1 cellular context compared by ENCODE assay signal in the genomic region with DNA sequence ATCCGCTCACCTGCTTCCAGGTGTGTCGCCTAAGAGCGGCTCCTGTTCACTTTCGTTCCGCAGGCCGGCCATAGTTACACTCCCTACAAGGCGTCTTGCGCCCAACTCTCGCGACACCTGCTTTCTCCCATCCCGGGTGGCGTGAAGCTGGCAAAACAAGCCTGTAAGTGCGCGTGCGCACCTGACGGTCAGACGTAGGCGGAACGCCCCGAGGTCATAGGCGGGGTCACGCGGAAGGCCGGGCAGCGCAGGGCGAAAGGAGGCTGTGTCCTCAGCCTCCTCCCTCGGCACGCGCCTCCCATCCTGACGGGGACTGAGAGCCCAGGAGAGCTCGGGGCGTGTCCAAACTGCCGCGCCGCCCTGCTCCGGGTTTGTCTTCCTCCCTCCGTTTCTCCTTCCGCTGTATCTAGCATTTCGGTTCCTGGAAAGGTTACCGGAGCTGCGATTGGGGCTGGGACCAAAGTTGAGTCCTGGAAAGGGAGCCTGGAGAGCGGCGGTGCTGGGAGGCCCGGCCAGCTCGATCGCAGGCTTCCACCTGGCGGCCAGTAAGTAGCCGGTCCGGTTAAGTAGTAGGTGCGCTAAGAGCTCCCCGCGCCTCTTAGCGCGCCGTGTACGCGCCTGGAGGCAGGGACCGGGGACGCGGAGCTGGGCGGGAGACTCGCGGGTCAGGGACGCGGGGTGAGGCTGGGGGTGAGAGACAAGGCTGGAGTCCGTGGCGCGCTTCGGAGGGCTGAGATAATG.
TF ChIP-seq lines count a peak whose summit lies in the region.

A gene (plus strand): TSS at position 345 of the 741 bp plus-strand sequence. CDS start 17,550 bp downstream, outside the sequence.
A gene with protein sequence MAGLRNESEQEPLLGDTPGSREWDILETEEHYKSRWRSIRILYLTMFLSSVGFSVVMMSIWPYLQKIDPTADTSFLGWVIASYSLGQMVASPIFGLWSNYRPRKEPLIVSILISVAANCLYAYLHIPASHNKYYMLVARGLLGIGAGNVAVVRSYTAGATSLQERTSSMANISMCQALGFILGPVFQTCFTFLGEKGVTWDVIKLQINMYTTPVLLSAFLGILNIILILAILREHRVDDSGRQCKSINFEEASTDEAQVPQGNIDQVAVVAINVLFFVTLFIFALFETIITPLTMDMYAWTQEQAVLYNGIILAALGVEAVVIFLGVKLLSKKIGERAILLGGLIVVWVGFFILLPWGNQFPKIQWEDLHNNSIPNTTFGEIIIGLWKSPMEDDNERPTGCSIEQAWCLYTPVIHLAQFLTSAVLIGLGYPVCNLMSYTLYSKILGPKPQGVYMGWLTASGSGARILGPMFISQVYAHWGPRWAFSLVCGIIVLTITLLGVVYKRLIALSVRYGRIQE (minus strand): TSS at position 112 of the 741 bp plus-strand sequence. CDS start 40 bp downstream, at position 72.

TF ChIP-seq in K562, 482 proteins besides CTCF, POLR2A, EP300 and RAD21 (continued from another document and continues in another):
- TF ChIP-seq DDX20 (tag; IDR thresholded peaks at IDR 0.05; ENCODE audit: low read depth) (no peak), ZNF76 (CRISPR knock-in tag; IDR thresholded peaks at IDR 0.05; ENCODE audit: borderline replicate concordance) (0 out of 2 replicates have a peak, but pooled peaks have one; percentile 44), ZBED1 (IDR thresholded peaks at IDR 0.05) (no peak; the same call in 1 of the 2 replicates), TSC22D4 (tag; IDR thresholded peaks at IDR 0.05) (no peak), CREM (IDR thresholded peaks at IDR 0.05; ENCODE audit: low read depth) (peak; percentile 85), XRCC5 (IDR thresholded peaks at IDR 0.05; ENCODE audit: low read depth, low read length) (peak; percentile 14; the same call in 1 of the 2 replicates), POLR2B (IDR thresholded peaks at IDR 0.05; ENCODE audit: low read depth, partially characterized antibody) (peak; percentile 84), ZNF212 (CRISPR knock-in tag; IDR thresholded peaks at IDR 0.05) (no peak), ARHGAP35 (IDR thresholded peaks at IDR 0.05; ENCODE audit: partially characterized antibody) (peak; percentile 89), RBFOX2 (IDR thresholded peaks at IDR 0.05; ENCODE audit: low read depth, low read length) (peak; percentile 94), BACH1 (tag; IDR thresholded peaks at IDR 0.05) (no peak), ZBTB17 (CRISPR knock-in tag; IDR thresholded peaks at IDR 0.05) (no peak), JUNB (CRISPR knock-in tag; conservative IDR thresholded peaks at IDR 0.05) (no peak), ZNF354B (CRISPR knock-in tag; IDR thresholded peaks at IDR 0.05) (no peak), STAT5A (IDR thresholded peaks at IDR 0.05; ENCODE audit: borderline replicate concordance, low read length) (no peak), ZNF232 (CRISPR knock-in tag; IDR thresholded peaks at IDR 0.05) (no peak), DNMT1 (IDR thresholded peaks at IDR 0.05) (no peak), TBL1XR1 (IDR thresholded peaks at IDR 0.05; ENCODE audit: low read length in 2 of 2) (no peak; a peak in 1 of 4 replicates), ZNF175 (CRISPR knock-in tag; IDR thresholded peaks at IDR 0.05; ENCODE audit: low read depth) (no peak), SIX5 (IDR thresholded peaks at IDR 0.05; ENCODE audit: borderline replicate concordance in 1 of 2, insufficient read depth in 1 of 2, low read depth in 1 of 2, low read length in 2 of 2) (no peak), FOS (IDR thresholded peaks at IDR 0.05; ENCODE audit: extremely low read depth, insufficient read length) (no peak), MAZ (CRISPR knock-in tag; conservative IDR thresholded peaks at IDR 0.05 in 1 of 2, IDR thresholded peaks at IDR 0.05 in 1 of 2) (peak; percentile 50 to 69; a peak in 3 of 4 replicates)
- TF ChIP-seq, protein P1, sequence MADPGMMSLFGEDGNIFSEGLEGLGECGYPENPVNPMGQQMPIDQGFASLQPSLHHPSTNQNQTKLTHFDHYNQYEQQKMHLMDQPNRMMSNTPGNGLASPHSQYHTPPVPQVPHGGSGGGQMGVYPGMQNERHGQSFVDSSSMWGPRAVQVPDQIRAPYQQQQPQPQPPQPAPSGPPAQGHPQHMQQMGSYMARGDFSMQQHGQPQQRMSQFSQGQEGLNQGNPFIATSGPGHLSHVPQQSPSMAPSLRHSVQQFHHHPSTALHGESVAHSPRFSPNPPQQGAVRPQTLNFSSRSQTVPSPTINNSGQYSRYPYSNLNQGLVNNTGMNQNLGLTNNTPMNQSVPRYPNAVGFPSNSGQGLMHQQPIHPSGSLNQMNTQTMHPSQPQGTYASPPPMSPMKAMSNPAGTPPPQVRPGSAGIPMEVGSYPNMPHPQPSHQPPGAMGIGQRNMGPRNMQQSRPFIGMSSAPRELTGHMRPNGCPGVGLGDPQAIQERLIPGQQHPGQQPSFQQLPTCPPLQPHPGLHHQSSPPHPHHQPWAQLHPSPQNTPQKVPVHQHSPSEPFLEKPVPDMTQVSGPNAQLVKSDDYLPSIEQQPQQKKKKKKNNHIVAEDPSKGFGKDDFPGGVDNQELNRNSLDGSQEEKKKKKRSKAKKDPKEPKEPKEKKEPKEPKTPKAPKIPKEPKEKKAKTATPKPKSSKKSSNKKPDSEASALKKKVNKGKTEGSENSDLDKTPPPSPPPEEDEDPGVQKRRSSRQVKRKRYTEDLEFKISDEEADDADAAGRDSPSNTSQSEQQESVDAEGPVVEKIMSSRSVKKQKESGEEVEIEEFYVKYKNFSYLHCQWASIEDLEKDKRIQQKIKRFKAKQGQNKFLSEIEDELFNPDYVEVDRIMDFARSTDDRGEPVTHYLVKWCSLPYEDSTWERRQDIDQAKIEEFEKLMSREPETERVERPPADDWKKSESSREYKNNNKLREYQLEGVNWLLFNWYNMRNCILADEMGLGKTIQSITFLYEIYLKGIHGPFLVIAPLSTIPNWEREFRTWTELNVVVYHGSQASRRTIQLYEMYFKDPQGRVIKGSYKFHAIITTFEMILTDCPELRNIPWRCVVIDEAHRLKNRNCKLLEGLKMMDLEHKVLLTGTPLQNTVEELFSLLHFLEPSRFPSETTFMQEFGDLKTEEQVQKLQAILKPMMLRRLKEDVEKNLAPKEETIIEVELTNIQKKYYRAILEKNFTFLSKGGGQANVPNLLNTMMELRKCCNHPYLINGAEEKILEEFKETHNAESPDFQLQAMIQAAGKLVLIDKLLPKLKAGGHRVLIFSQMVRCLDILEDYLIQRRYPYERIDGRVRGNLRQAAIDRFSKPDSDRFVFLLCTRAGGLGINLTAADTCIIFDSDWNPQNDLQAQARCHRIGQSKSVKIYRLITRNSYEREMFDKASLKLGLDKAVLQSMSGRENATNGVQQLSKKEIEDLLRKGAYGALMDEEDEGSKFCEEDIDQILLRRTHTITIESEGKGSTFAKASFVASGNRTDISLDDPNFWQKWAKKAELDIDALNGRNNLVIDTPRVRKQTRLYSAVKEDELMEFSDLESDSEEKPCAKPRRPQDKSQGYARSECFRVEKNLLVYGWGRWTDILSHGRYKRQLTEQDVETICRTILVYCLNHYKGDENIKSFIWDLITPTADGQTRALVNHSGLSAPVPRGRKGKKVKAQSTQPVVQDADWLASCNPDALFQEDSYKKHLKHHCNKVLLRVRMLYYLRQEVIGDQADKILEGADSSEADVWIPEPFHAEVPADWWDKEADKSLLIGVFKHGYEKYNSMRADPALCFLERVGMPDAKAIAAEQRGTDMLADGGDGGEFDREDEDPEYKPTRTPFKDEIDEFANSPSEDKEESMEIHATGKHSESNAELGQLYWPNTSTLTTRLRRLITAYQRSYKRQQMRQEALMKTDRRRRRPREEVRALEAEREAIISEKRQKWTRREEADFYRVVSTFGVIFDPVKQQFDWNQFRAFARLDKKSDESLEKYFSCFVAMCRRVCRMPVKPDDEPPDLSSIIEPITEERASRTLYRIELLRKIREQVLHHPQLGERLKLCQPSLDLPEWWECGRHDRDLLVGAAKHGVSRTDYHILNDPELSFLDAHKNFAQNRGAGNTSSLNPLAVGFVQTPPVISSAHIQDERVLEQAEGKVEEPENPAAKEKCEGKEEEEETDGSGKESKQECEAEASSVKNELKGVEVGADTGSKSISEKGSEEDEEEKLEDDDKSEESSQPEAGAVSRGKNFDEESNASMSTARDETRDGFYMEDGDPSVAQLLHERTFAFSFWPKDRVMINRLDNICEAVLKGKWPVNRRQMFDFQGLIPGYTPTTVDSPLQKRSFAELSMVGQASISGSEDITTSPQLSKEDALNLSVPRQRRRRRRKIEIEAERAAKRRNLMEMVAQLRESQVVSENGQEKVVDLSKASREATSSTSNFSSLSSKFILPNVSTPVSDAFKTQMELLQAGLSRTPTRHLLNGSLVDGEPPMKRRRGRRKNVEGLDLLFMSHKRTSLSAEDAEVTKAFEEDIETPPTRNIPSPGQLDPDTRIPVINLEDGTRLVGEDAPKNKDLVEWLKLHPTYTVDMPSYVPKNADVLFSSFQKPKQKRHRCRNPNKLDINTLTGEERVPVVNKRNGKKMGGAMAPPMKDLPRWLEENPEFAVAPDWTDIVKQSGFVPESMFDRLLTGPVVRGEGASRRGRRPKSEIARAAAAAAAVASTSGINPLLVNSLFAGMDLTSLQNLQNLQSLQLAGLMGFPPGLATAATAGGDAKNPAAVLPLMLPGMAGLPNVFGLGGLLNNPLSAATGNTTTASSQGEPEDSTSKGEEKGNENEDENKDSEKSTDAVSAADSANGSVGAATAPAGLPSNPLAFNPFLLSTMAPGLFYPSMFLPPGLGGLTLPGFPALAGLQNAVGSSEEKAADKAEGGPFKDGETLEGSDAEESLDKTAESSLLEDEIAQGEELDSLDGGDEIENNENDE (IDR thresholded peaks at IDR 0.05; ENCODE audit: low read depth, low read length), result no peak
- TF ChIP-seq, protein P2, sequence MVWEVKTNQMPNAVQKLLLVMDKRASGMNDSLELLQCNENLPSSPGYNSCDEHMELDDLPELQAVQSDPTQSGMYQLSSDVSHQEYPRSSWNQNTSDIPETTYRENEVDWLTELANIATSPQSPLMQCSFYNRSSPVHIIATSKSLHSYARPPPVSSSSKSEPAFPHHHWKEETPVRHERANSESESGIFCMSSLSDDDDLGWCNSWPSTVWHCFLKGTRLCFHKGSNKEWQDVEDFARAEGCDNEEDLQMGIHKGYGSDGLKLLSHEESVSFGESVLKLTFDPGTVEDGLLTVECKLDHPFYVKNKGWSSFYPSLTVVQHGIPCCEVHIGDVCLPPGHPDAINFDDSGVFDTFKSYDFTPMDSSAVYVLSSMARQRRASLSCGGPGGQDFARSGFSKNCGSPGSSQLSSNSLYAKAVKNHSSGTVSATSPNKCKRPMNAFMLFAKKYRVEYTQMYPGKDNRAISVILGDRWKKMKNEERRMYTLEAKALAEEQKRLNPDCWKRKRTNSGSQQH (CRISPR knock-in tag; IDR thresholded peaks at IDR 0.05), result no peak
- TF ChIP-seq, protein P3, sequence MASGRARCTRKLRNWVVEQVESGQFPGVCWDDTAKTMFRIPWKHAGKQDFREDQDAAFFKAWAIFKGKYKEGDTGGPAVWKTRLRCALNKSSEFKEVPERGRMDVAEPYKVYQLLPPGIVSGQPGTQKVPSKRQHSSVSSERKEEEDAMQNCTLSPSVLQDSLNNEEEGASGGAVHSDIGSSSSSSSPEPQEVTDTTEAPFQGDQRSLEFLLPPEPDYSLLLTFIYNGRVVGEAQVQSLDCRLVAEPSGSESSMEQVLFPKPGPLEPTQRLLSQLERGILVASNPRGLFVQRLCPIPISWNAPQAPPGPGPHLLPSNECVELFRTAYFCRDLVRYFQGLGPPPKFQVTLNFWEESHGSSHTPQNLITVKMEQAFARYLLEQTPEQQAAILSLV (tag; IDR thresholded peaks at IDR 0.05), result no peak
- TF ChIP-seq, protein P4, sequence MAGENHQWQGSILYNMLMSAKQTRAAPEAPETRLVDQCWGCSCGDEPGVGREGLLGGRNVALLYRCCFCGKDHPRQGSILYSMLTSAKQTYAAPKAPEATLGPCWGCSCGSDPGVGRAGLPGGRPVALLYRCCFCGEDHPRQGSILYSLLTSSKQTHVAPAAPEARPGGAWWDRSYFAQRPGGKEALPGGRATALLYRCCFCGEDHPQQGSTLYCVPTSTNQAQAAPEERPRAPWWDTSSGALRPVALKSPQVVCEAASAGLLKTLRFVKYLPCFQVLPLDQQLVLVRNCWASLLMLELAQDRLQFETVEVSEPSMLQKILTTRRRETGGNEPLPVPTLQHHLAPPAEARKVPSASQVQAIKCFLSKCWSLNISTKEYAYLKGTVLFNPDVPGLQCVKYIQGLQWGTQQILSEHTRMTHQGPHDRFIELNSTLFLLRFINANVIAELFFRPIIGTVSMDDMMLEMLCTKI (IDR thresholded peaks at IDR 0.05; ENCODE audit: partially characterized antibody), result no peak
- TF ChIP-seq, protein P5, sequence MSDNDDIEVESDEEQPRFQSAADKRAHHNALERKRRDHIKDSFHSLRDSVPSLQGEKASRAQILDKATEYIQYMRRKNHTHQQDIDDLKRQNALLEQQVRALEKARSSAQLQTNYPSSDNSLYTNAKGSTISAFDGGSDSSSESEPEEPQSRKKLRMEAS (CRISPR knock-in tag; IDR thresholded peaks at IDR 0.05), result peak; percentile 96
- TF ChIP-seq, protein P6, sequence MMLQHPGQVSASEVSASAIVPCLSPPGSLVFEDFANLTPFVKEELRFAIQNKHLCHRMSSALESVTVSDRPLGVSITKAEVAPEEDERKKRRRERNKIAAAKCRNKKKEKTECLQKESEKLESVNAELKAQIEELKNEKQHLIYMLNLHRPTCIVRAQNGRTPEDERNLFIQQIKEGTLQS (IDR thresholded peaks at IDR 0.05), result no peak
- TF ChIP-seq, protein P6 (CRISPR knock-in tag; conservative IDR thresholded peaks at IDR 0.05), result no peak
- TF ChIP-seq, protein P7, sequence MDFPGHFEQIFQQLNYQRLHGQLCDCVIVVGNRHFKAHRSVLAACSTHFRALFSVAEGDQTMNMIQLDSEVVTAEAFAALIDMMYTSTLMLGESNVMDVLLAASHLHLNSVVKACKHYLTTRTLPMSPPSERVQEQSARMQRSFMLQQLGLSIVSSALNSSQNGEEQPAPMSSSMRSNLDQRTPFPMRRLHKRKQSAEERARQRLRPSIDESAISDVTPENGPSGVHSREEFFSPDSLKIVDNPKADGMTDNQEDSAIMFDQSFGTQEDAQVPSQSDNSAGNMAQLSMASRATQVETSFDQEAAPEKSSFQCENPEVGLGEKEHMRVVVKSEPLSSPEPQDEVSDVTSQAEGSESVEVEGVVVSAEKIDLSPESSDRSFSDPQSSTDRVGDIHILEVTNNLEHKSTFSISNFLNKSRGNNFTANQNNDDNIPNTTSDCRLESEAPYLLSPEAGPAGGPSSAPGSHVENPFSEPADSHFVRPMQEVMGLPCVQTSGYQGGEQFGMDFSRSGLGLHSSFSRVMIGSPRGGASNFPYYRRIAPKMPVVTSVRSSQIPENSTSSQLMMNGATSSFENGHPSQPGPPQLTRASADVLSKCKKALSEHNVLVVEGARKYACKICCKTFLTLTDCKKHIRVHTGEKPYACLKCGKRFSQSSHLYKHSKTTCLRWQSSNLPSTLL (IDR thresholded peaks at IDR 0.05), result no peak
